ENCODE assay signal across 24 cellular contexts in genomic region chr13:111343186-111343805, GRCh38. TPM values are rescaled to one million over a fixed set of nuclear protein-coding genes. Genes with fewer than 3 reads are reported as not detected.
DNase-seq lines count a peak whose midpoint lies in the region; ATAC-seq, FAIRE-seq and TF ChIP-seq lines count a peak whose summit lies in the region.
"Had no signal": no experiment of that assay in that cellular context is flagged by ENCODE, and none has a peak within 500 bp of the region (broad histone marks: within the 10 kb centered on the region; RNA-seq: fewer than 3 reads in every experiment).

No MANE protein-coding gene starts in this region.

- DNase-seq in activated CD8-positive, alpha-beta memory T cell treated with anti-CD3 and anti-CD28 coated beads, Interleukin-2, amount 10 ng/mL, durations not matched to agents 7 days and 5 days, result no peak
- no peak for DNase-seq in activated CD8-positive, alpha-beta memory T cell treated with anti-CD3 and anti-CD28 coated beads, Interleukin-2, amount 50 U/mL, for 4 hours
- DNase-seq in kidney (peak; percentile 33), smooth muscle cell (lab: John Stamatoyannopoulos, UW; ENCODE audit: unreplicated experiment) (no peak), mesenteric fat pad (ENCODE audit: low spot score) (no peak), DMS 273 treated with DMSO at 0.1 percent for 48 hours (lab: John Stamatoyannopoulos, UW) (no peak)
- DNase-seq: ACHN; Calu3; CD8-positive, alpha-beta memory T cell; DMS53; EL; KG1; NCI-H1105 treated with DMSO at 0.1 percent for 48 hours; NCI-H2029 treated with DMSO at 0.1 percent for 48 hours; NCI-H226; NCI-H510A treated with DMSO at 0.1 percent for 48 hours; NCI-H774; Peyer's patch had no signal

- no peak for FAIRE-seq in kidney (lab: Jason Lieb, UNC)
- FAIRE-seq: GM19239, H54 had no signal

- WGBS in smooth muscle cell (ENCODE audit: low lambda C conversion rate), result 92% methylated on average over 11 of the region's 11 CpGs

- no peak overlapping the region for H3K4me3 ChIP-seq in Loucy (ENCODE audit: low read length, poor library complexity, severe bottlenecking)
- no peak overlapping the region for H3K4me3 ChIP-seq in kidney (ENCODE audit: low read length in 2 of 2)
- no peak overlapping the region for H3K4me3 ChIP-seq in smooth muscle cell
- H3K4me3 ChIP-seq: BLaER1, Peyer's patch had no signal

- intact Hi-C loops in kidney (cut with DNase I), result no loop called here

- peak overlapping the region; percentile 8 for H3K27ac Mint-ChIP-seq in activated CD8-positive, alpha-beta memory T cell treated with anti-CD3 and anti-CD28 coated beads, Interleukin-2, amount 10 ng/mL, durations not matched to agents 7 days and 5 days

- H3K9me3 ChIP-seq in Loucy (ENCODE audit: insufficient read depth, low read depth, low read length), result no peaks in the 10 kb centered on the region
- no peaks in the 10 kb centered on the region for H3K9me3 ChIP-seq in kidney (ENCODE audit: control insufficient read depth in 1 of 2, low read length in 2 of 2)
- no peaks in the 10 kb centered on the region for H3K9me3 ChIP-seq in smooth muscle cell (replicated peaks; ENCODE audit: low read depth)
- H3K9me3 ChIP-seq: BLaER1, Peyer's patch had no signal

- H3K27ac ChIP-seq in kidney (ENCODE audit: low read depth in 2 of 2, low read length in 2 of 2), result no peak overlapping the region
- no peak overlapping the region for H3K27ac ChIP-seq in smooth muscle cell (ENCODE audit: low read depth)
- H3K27ac ChIP-seq: 22Rv1, BLaER1, Peyer's patch had no signal

- H3K9ac ChIP-seq in Loucy (ENCODE audit: low read depth, low read length, poor library complexity, severe bottlenecking), result no peak overlapping the region
- H3K9ac ChIP-seq in kidney (ENCODE audit: low read length in 2 of 2), result no peak overlapping the region
- H3K9ac ChIP-seq in smooth muscle cell (ENCODE audit: low read depth), result no peak overlapping the region
- H3K9ac ChIP-seq: BLaER1 had no signal

- H3K27me3 ChIP-seq in Loucy (ENCODE audit: insufficient read depth, low read length, poor library complexity, severe bottlenecking), result no peaks in the 10 kb centered on the region
- no peaks in the 10 kb centered on the region for H3K27me3 ChIP-seq in smooth muscle cell (ENCODE audit: low read depth)
- H3K27me3 ChIP-seq: BLaER1, Peyer's patch had no signal

- H4K20me1 ChIP-seq in Loucy (ENCODE audit: insufficient read depth, low read length, poor library complexity, severe bottlenecking) (no peaks in the 10 kb centered on the region), smooth muscle cell (ENCODE audit: low read depth) (no peaks in the 10 kb centered on the region)
- H4K20me1 ChIP-seq: BLaER1 had no signal

- H3K4me1 ChIP-seq in Loucy (ENCODE audit: insufficient read depth, low read length, poor library complexity, severe bottlenecking), result no peaks in the 10 kb centered on the region
- no peaks in the 10 kb centered on the region for H3K4me1 ChIP-seq in kidney (ENCODE audit: control insufficient read depth in 1 of 2, insufficient read depth in 1 of 2, low read depth in 1 of 2, low read length in 2 of 2)
- H3K4me1 ChIP-seq in smooth muscle cell (ENCODE audit: low read depth), result no peaks in the 10 kb centered on the region
- H3K4me1 ChIP-seq: BLaER1, Peyer's patch had no signal

- H3K4me1 Mint-ChIP-seq in activated CD8-positive, alpha-beta memory T cell treated with anti-CD3 and anti-CD28 coated beads, Interleukin-2, amount 10 ng/mL, durations not matched to agents 7 days and 5 days, result peaks cover 9% of the 10 kb centered on the region

- no peak overlapping the region for H3K4me2 ChIP-seq in Loucy (ENCODE audit: low read depth, low read length, poor library complexity, severe bottlenecking)
- peak overlapping the region; percentile 40 for H3K4me2 ChIP-seq in smooth muscle cell
- H3K4me2 ChIP-seq: BLaER1 had no signal

- H3K9me2 ChIP-seq in Loucy (replicated peaks; ENCODE audit: low read depth, low read length), result no peaks in the 10 kb centered on the region

- H3K79me2 ChIP-seq in Loucy (ENCODE audit: insufficient read depth, low read length) (no peaks in the 10 kb centered on the region), smooth muscle cell (ENCODE audit: low read depth) (no peaks in the 10 kb centered on the region)

- no peaks in the 10 kb centered on the region for H3K36me3 Mint-ChIP-seq in activated CD8-positive, alpha-beta memory T cell treated with anti-CD3 and anti-CD28 coated beads, Interleukin-2, amount 10 ng/mL, durations not matched to agents 7 days and 5 days

- no peaks in the 10 kb centered on the region for H3F3A ChIP-seq in Loucy (ENCODE audit: low read depth)
- no peaks in the 10 kb centered on the region for H3F3A ChIP-seq in smooth muscle cell (ENCODE audit: low read depth)

- CTCF ChIA-PET in activated CD8-positive, alpha-beta memory T cell treated with anti-CD3 and anti-CD28 coated beads, Interleukin-2, amount 10 ng/mL, durations not matched to agents 7 days and 5 days (lab: Charles Lee), result no interaction called here

- no peak for ATAC-seq in activated CD8-positive, alpha-beta memory T cell treated with anti-CD3 and anti-CD28 coated beads, Interleukin-2, amount 10 ng/mL, durations not matched to agents 7 days and 5 days
- ATAC-seq in GM21576 (IDR thresholded peaks at IDR 0.05; ENCODE audit: unreplicated experiment), result no peak

- H2AFZ ChIP-seq in Loucy (ENCODE audit: low read length) (no peak overlapping the region), smooth muscle cell (ENCODE audit: low read depth) (no peak overlapping the region)

- TF ChIP-seq CTCF in Loucy (conservative IDR thresholded peaks at IDR 0.05; ENCODE audit: low read length) (peak; percentile 30), kidney (IDR thresholded peaks at IDR 0.05; ENCODE audit: borderline replicate concordance, extremely low read depth, insufficient read depth) (no peak), smooth muscle cell (IDR thresholded peaks at IDR 0.05; ENCODE audit: borderline replicate concordance, insufficient read depth, poor library complexity, severe bottlenecking) (no peak)

- peaks cover 3% of the 10 kb centered on the region for H3K9me3 Mint-ChIP-seq in activated CD8-positive, alpha-beta memory T cell treated with anti-CD3 and anti-CD28 coated beads, Interleukin-2, amount 10 ng/mL, durations not matched to agents 7 days and 5 days (ENCODE audit: low read depth)

- H3K36me3 ChIP-seq in Loucy (ENCODE audit: insufficient read depth, low read length), result no peaks in the 10 kb centered on the region
- H3K36me3 ChIP-seq in kidney (ENCODE audit: control insufficient read depth in 1 of 2, insufficient read depth in 2 of 2, low read length in 2 of 2), result no peaks in the 10 kb centered on the region
- no peaks in the 10 kb centered on the region for H3K36me3 ChIP-seq in smooth muscle cell (ENCODE audit: low read depth)
- H3K36me3 ChIP-seq: Peyer's patch had no signal

- H3K27me3 Mint-ChIP-seq in activated CD8-positive, alpha-beta memory T cell treated with anti-CD3 and anti-CD28 coated beads, Interleukin-2, amount 10 ng/mL, durations not matched to agents 7 days and 5 days, result no peaks in the 10 kb centered on the region

- H3K4me3 Mint-ChIP-seq in activated CD8-positive, alpha-beta memory T cell treated with anti-CD3 and anti-CD28 coated beads, Interleukin-2, amount 10 ng/mL, durations not matched to agents 7 days and 5 days, result no peak overlapping the region
- H3K4me3 Mint-ChIP-seq: CD8-positive, alpha-beta memory T cell had no signal

RNA-seq across cellular contexts. Expression of gene TEX29, which starts 22.9 kb away (rescaled TPM):
- under 1 TPM; 0.40 to 0.96 TPM for total RNA-seq in activated CD8-positive, alpha-beta memory T cell treated with anti-CD3 and anti-CD28 coated beads, Interleukin-2, amount 10 ng/mL, durations not matched to agents 7 days and 5 days
- not detected for total RNA-seq in kidney
- not detected for polyA plus RNA-seq in kidney (ENCODE audit: insufficient read depth, low read depth, low replicate concordance)
- total RNA-seq in smooth muscle cell, result 1.0 TPM in 1 of 2 replicates, not detected in the other
- 4.4 and 6.1 TPM in 2 replicates for polyA plus RNA-seq in smooth muscle cell
- 0.67 TPM for total RNA-seq in mesenteric fat pad
- total RNA-seq: Calu3; CD8-positive, alpha-beta memory T cell; Peyer's patch had no signal
- polyA plus RNA-seq: CD8-positive, alpha-beta memory T cell had no signal
